In genomic region chr7:44398506-44398905, GRCh38 we compare ENCODE assay signal across 14 cellular contexts.
DNase-seq lines count a peak whose midpoint lies in the region; ATAC-seq and TF ChIP-seq lines count a peak whose summit lies in the region.
"Had no signal": no experiment of that assay in that cellular context is flagged by ENCODE, and none has a peak within 500 bp of the region (broad histone marks: within the 10 kb centered on the region; RNA-seq: fewer than 3 reads in every experiment).

No MANE protein-coding gene starts in this region.

- H3K4me1 Mint-ChIP-seq in activated CD8-positive, alpha-beta memory T cell treated with anti-CD3 and anti-CD28 coated beads, Interleukin-2, amount 10 ng/mL, durations not matched to agents 7 days and 5 days: no peaks in the 10 kb centered on the region
- H3K4me1 Mint-ChIP-seq: activated CD4-positive, alpha-beta T cell treated with anti-CD3 and anti-CD28 coated beads, Interleukin-2, amount 10 ng/mL, durations not matched to agents 24 days and 14 days had no signal

- H4K5ac ChIP-seq in mesendoderm (ENCODE audit: low read length): no peak overlapping the region

- in situ Hi-C loops in gastrocnemius medialis (cut with MboI; ENCODE audit: low sequenced_read_pairs in 4 of 4): no loop called here

- no peak for ATAC-seq in activated CD8-positive, alpha-beta memory T cell treated with anti-CD3 and anti-CD28 coated beads, Interleukin-2, amount 10 ng/mL, durations not matched to agents 7 days and 5 days
- peak; percentile 28 to 93 (median 66) for ATAC-seq in heart right ventricle
- ATAC-seq in gastrocnemius medialis: peak; percentile 91 to 94
- ATAC-seq in lower lobe of right lung: no peak
- ATAC-seq in HG02642 (IDR thresholded peaks at IDR 0.05; ENCODE audit: poor library complexity, unreplicated experiment): no peak
- ATAC-seq: natural killer cell had no signal

- peak in 1 of 2 donors; percentile 17 for TF ChIP-seq POLR2A in gastrocnemius medialis (IDR thresholded peaks at IDR 0.05)

- no peak overlapping the region for H3K4me3 Mint-ChIP-seq in activated CD8-positive, alpha-beta memory T cell treated with anti-CD3 and anti-CD28 coated beads, Interleukin-2, amount 10 ng/mL, durations not matched to agents 7 days and 5 days
- H3K4me3 Mint-ChIP-seq: activated CD4-positive, alpha-beta T cell treated with anti-CD3 and anti-CD28 coated beads, Interleukin-2, amount 10 ng/mL, durations not matched to agents 24 days and 14 days; natural killer cell; T-helper 2 cell treated with Interferon-gamma antibody and Interleukin-4, amounts not matched to agents 5 μg/mL and 100 μg/mL, for 36 hours; type B pancreatic cell had no signal

- H3K27me3 ChIP-seq in heart right ventricle (no peaks in the 10 kb centered on the region), gastrocnemius medialis (no peaks in the 10 kb centered on the region), lower lobe of right lung (ENCODE audit: low read depth) (no peaks in the 10 kb centered on the region), mesendoderm (ENCODE audit: insufficient read depth, low read length, poor library complexity) (no peaks in the 10 kb centered on the region)

- no peak overlapping the region for H2BK15ac ChIP-seq in mesendoderm (replicated peaks; ENCODE audit: low read depth)

- peaks cover 3% of the 10 kb centered on the region for H3K36me3 Mint-ChIP-seq in activated CD8-positive, alpha-beta memory T cell treated with anti-CD3 and anti-CD28 coated beads, Interleukin-2, amount 10 ng/mL, durations not matched to agents 7 days and 5 days

- H3K23ac ChIP-seq in mesendoderm (ENCODE audit: low read length): no peak overlapping the region

- H3K9me3 Mint-ChIP-seq in activated CD8-positive, alpha-beta memory T cell treated with anti-CD3 and anti-CD28 coated beads, Interleukin-2, amount 10 ng/mL, durations not matched to agents 7 days and 5 days (ENCODE audit: low read depth): no peaks in the 10 kb centered on the region
- H3K9me3 Mint-ChIP-seq: activated CD4-positive, alpha-beta T cell treated with anti-CD3 and anti-CD28 coated beads, Interleukin-2, amount 10 ng/mL, durations not matched to agents 24 days and 14 days; natural killer cell; T-helper 2 cell treated with Interferon-gamma antibody and Interleukin-4, amounts not matched to agents 5 μg/mL and 100 μg/mL, for 36 hours; type B pancreatic cell had no signal

- H3K79me2 ChIP-seq in mesendoderm (ENCODE audit: control insufficient read depth, insufficient read depth, low read length): no peaks in the 10 kb centered on the region

- DNase-seq in NCI-H1105 treated with DMSO at 0.1 percent for 48 hours (lab: John Stamatoyannopoulos, UW): peak; percentile 34
- peak; percentile 29 for DNase-seq in activated CD8-positive, alpha-beta memory T cell treated with anti-CD3 and anti-CD28 coated beads, Interleukin-2, amount 10 ng/mL, durations not matched to agents 7 days and 5 days
- DNase-seq in heart right ventricle: peak in 1 of 2 donors; percentile 39
- DNase-seq in gastrocnemius medialis: peak; percentile 71 to 88
- no peak for DNase-seq in lower lobe of right lung
- DNase-seq in mesendoderm: no peak
- DNase-seq in HT-29 (ENCODE audit: low spot score): no peak
- DNase-seq: activated CD4-positive, alpha-beta T cell treated with anti-CD3 and anti-CD28 coated beads, Interleukin-2, amount 10 ng/mL, durations not matched to agents 24 days and 14 days; activated effector memory CD4-positive, alpha-beta T cell treated with anti-CD3 and anti-CD28 coated beads, Interleukin-2, amount 50 U/mL, for 16 hours; Caco-2; natural killer cell had no signal

- H3K4me1 ChIP-seq in heart right ventricle: peaks cover 3 to 41% (median 23%) of the 10 kb centered on the region in 9 donors
- H3K4me1 ChIP-seq in gastrocnemius medialis: peaks cover 44 to 48% of the 10 kb centered on the region in 2 donors
- H3K4me1 ChIP-seq in lower lobe of right lung: no peaks in the 10 kb centered on the region
- no peaks in the 10 kb centered on the region for H3K4me1 ChIP-seq in mesendoderm (ENCODE audit: control insufficient read depth, low read depth, low read length)
- H3K4me1 ChIP-seq: Caco-2 had no signal

- peaks cover 6% of the 10 kb centered on the region for H3K79me1 ChIP-seq in mesendoderm (ENCODE audit: low read length)

- 48 to 50% methylated on average over 13 of the region's 13 CpGs for WGBS in heart right ventricle, 2 donors
- no CpG with 5 or more reads among the region's 13 CpGs for WGBS in mesendoderm (ENCODE audit: extremely low coverage, insufficient coverage, low lambda C conversion rate)

- H2BK5ac ChIP-seq in mesendoderm (ENCODE audit: low read length): no peak overlapping the region

- H3K18ac ChIP-seq in mesendoderm (ENCODE audit: low read length): no peak overlapping the region

- H3K27ac ChIP-seq in heart right ventricle: peak overlapping the region in 7 of 10 donors; percentile 21 to 64 (median 42)
- H3K27ac ChIP-seq in gastrocnemius medialis: peak overlapping the region; percentile 82 to 91 (median 86)
- no peak overlapping the region for H3K27ac ChIP-seq in lower lobe of right lung
- no peak overlapping the region for H3K27ac ChIP-seq in mesendoderm (ENCODE audit: low read depth, low read length)

- CTCF ChIA-PET in activated CD8-positive, alpha-beta memory T cell treated with anti-CD3 and anti-CD28 coated beads, Interleukin-2, amount 10 ng/mL, durations not matched to agents 7 days and 5 days (lab: Charles Lee): no interaction called here

- no peak overlapping the region for H4K8ac ChIP-seq in mesendoderm (ENCODE audit: low read depth, low read length)

- H3K4ac ChIP-seq in mesendoderm (ENCODE audit: low read depth, low read length): no peak overlapping the region

- H2BK120ac ChIP-seq in mesendoderm (ENCODE audit: low read depth, low read length): no peak overlapping the region

- H3K9ac ChIP-seq in mesendoderm (ENCODE audit: low read length): no peak overlapping the region

- intact Hi-C loops in heart right ventricle (cut with DNase I) (loop anchor here in 1 of 10 donors (5.0 kb wide), 1 partner anchor 74 kb away; no protein-coding TSS in a partner anchor), gastrocnemius medialis (cut with DNase I; ENCODE audit: low total_unique reads) (loop anchor here (5.0 kb wide), 1 partner anchor 79 kb away; no protein-coding TSS in a partner anchor), lower lobe of right lung (cut with DNase I) (no loop called here)

- no peak overlapping the region for H2AK5ac ChIP-seq in mesendoderm (ENCODE audit: low read length)

- no peaks in the 10 kb centered on the region for H3K27me3 Mint-ChIP-seq in activated CD8-positive, alpha-beta memory T cell treated with anti-CD3 and anti-CD28 coated beads, Interleukin-2, amount 10 ng/mL, durations not matched to agents 7 days and 5 days
- H3K27me3 Mint-ChIP-seq: activated CD4-positive, alpha-beta T cell treated with anti-CD3 and anti-CD28 coated beads, Interleukin-2, amount 10 ng/mL, durations not matched to agents 24 days and 14 days; type B pancreatic cell had no signal

- H3K9me3 ChIP-seq in heart right ventricle: no peaks in the 10 kb centered on the region
- no peaks in the 10 kb centered on the region for H3K9me3 ChIP-seq in gastrocnemius medialis
- no peaks in the 10 kb centered on the region for H3K9me3 ChIP-seq in lower lobe of right lung
- H3K9me3 ChIP-seq: Caco-2 had no signal

- no peak overlapping the region for H3K27ac Mint-ChIP-seq in activated CD8-positive, alpha-beta memory T cell treated with anti-CD3 and anti-CD28 coated beads, Interleukin-2, amount 10 ng/mL, durations not matched to agents 7 days and 5 days
- H3K27ac Mint-ChIP-seq: activated CD4-positive, alpha-beta T cell treated with anti-CD3 and anti-CD28 coated beads, Interleukin-2, amount 10 ng/mL, durations not matched to agents 24 days and 14 days; T-helper 2 cell treated with Interferon-gamma antibody and Interleukin-4, amounts not matched to agents 5 μg/mL and 100 μg/mL, for 36 hours; type B pancreatic cell had no signal

- H3K36me3 ChIP-seq in heart right ventricle: peaks cover 0 to 60% (median 14%) of the 10 kb centered on the region in 9 donors
- peaks cover 0 to 5% of the 10 kb centered on the region in 2 donors for H3K36me3 ChIP-seq in gastrocnemius medialis
- H3K36me3 ChIP-seq in lower lobe of right lung: peaks cover 72% of the 10 kb centered on the region
- H3K36me3 ChIP-seq in mesendoderm (ENCODE audit: control insufficient read depth, insufficient read depth, low read length): peaks cover 3% of the 10 kb centered on the region

- H3K56ac ChIP-seq in mesendoderm (ENCODE audit: low read length): no peak overlapping the region

- no peak overlapping the region for H3K4me3 ChIP-seq in heart right ventricle
- H3K4me3 ChIP-seq in gastrocnemius medialis: peak overlapping the region in 3 of 4 donors; percentile 11 to 45 (median 15)
- H3K4me3 ChIP-seq in lower lobe of right lung: no peak overlapping the region
- no peak overlapping the region for H3K4me3 ChIP-seq in mesendoderm (ENCODE audit: low read length)

- TF ChIP-seq CTCF in heart right ventricle (IDR thresholded peaks at IDR 0.05): no peak
- TF ChIP-seq CTCF in gastrocnemius medialis (IDR thresholded peaks at IDR 0.05 in 4 of 5, conservative IDR thresholded peaks at IDR 0.05 in 1 of 5): no peak
- TF ChIP-seq CTCF in lower lobe of right lung (IDR thresholded peaks at IDR 0.05): no peak

- H3K4me2 ChIP-seq in mesendoderm (ENCODE audit: low read length): no peak overlapping the region

Comparison
In these comparisons a context has a peak if more than half of its experiments do, and no peak if none do; other contexts are left out.
1. DNase-seq: peak in NCI-H1105 treated with DMSO at 0.1 percent for 48 hours (single experiment), activated CD8-positive, alpha-beta memory T cell treated with anti-CD3 and anti-CD28 coated beads, Interleukin-2, amount 10 ng/mL, durations not matched to agents 7 days and 5 days (single experiment) and gastrocnemius medialis (2 of 2); none in lower lobe of right lung (single experiment), mesendoderm (single experiment) and HT-29 (single experiment).
2. ATAC-seq: peak in heart right ventricle (8 of 8) and gastrocnemius medialis (2 of 2); none in activated CD8-positive, alpha-beta memory T cell treated with anti-CD3 and anti-CD28 coated beads, Interleukin-2, amount 10 ng/mL, durations not matched to agents 7 days and 5 days (single experiment), lower lobe of right lung (0 of 2) and HG02642 (single experiment).
3. H3K27ac ChIP-seq: peak in heart right ventricle (7 of 10) and gastrocnemius medialis (4 of 4); none in lower lobe of right lung (single experiment) and mesendoderm (single experiment).
4. H3K4me3 ChIP-seq: peak in gastrocnemius medialis (3 of 4); none in heart right ventricle (0 of 10), lower lobe of right lung (single experiment) and mesendoderm (single experiment).